In genomic region chr2:45992746-45993475, GRCh38 we compare ENCODE assay signal across 10 cellular contexts.
DNase-seq lines count a peak whose midpoint lies in the region; ATAC-seq and TF ChIP-seq lines count a peak whose summit lies in the region.
"Had no signal": no experiment of that assay in that cellular context is flagged by ENCODE, and none has a peak within 500 bp of the region (broad histone marks: within the 10 kb centered on the region; RNA-seq: fewer than 3 reads in every experiment).

No MANE protein-coding gene starts in this region.

- H3K27me3 ChIP-seq in AG04450 (ENCODE audit: control insufficient read depth, insufficient read depth, low read length): no peaks in the 10 kb centered on the region
- no peaks in the 10 kb centered on the region for H3K27me3 ChIP-seq in left ventricle myocardium inferior (ENCODE audit: low read depth)
- H3K27me3 ChIP-seq in prostate gland (replicated peaks; ENCODE audit: insufficient read depth): no peaks in the 10 kb centered on the region
- H3K27me3 ChIP-seq: testis had no signal

- H3K4me3 ChIP-seq in AG04450 (ENCODE audit: low read depth, low read length): no peak overlapping the region
- H3K4me3 ChIP-seq in left ventricle myocardium inferior: no peak overlapping the region
- no peak overlapping the region for H3K4me3 ChIP-seq in prostate gland
- H3K4me3 ChIP-seq: testis had no signal

- H3K27ac ChIP-seq in AG04450 (ENCODE audit: low read depth, low read length): peak overlapping the region; percentile 34
- peak overlapping the region; percentile 51 for H3K27ac ChIP-seq in VCaP
- H3K27ac ChIP-seq in left ventricle myocardium inferior (replicated peaks): peak overlapping the region; percentile 24
- H3K27ac ChIP-seq in prostate gland: peak overlapping the region; percentile 34 to 60
- H3K27ac ChIP-seq: testis had no signal

- H3K36me3 ChIP-seq in left ventricle myocardium inferior (peaks cover 5% of the 10 kb centered on the region), prostate gland (no peaks in the 10 kb centered on the region)

- H3K9me3 ChIP-seq in AG04450 (ENCODE audit: control insufficient read depth, insufficient read depth, low read length) (no peaks in the 10 kb centered on the region), left ventricle myocardium inferior (replicated peaks) (no peaks in the 10 kb centered on the region), prostate gland (no peaks in the 10 kb centered on the region)
- H3K9me3 ChIP-seq: testis had no signal

- intact Hi-C loops in left ventricle myocardium inferior (cut with micrococcal nuclease) (no loop called here), prostate gland (cut with DNase I) (loop anchor here (1.0 to 5.0 kb wide), 2 partner anchors 369 to 468 kb away; no protein-coding TSS in a partner anchor)

- H3K4me1 ChIP-seq in left ventricle myocardium inferior (peaks cover 33% of the 10 kb centered on the region), prostate gland (replicated peaks) (peaks cover 10% of the 10 kb centered on the region)

- POLR2A ChIA-PET in AG04450 (lab: Yijun Ruan, JAX): interaction anchor here (0.6 to 1.9 kb wide), 3 partner anchors 9 to 304 kb away, joined by 3 to 6 read pairs (median 3); partner anchors contain the start of gene EPAS1

- DNase-seq in AG04450 (ENCODE audit: low read depth, low spot score) (no peak), left ventricle myocardium inferior (no peak), prostate gland (ENCODE audit: low spot score) (no peak), erythroblast (lab: John Stamatoyannopoulos, UW) (no peak), NCI-H146 (lab: John Stamatoyannopoulos, UW) (no peak)
- DNase-seq: cortex of kidney had no signal

- CTCF ChIA-PET in AG04450 (lab: Charles Lee): interaction anchor here (0.5 to 2.9 kb wide), 26 partner anchors 10 to 659 kb away, joined by 3 to 20 read pairs (median 4); no protein-coding TSS in a partner anchor

- TF ChIP-seq CTCF in AG04450 (IDR thresholded peaks at IDR 0.05; ENCODE audit: low read depth, low read length) (no peak), VCaP (conservative IDR thresholded peaks at IDR 0.05) (no peak), left ventricle myocardium inferior (IDR thresholded peaks at IDR 0.05; ENCODE audit: borderline replicate concordance) (no peak), prostate gland (IDR thresholded peaks at IDR 0.05) (no peak)

- WGBS in prostate gland: 43% methylated on average over 7 of the region's 7 CpGs

- no peak for TF ChIP-seq POLR2A in prostate gland (IDR thresholded peaks at IDR 0.05)
- TF ChIP-seq POLR2A in erythroblast (IDR thresholded peaks at IDR 0.05; ENCODE audit: low read length): no peak

- no peak for ATAC-seq in HG03469 (IDR thresholded peaks at IDR 0.05; ENCODE audit: unreplicated experiment)
- no peak for ATAC-seq in HG03457 (IDR thresholded peaks at IDR 0.05; ENCODE audit: unreplicated experiment)
